ENCODE assay signal across 19 cellular contexts in the genomic region with DNA sequence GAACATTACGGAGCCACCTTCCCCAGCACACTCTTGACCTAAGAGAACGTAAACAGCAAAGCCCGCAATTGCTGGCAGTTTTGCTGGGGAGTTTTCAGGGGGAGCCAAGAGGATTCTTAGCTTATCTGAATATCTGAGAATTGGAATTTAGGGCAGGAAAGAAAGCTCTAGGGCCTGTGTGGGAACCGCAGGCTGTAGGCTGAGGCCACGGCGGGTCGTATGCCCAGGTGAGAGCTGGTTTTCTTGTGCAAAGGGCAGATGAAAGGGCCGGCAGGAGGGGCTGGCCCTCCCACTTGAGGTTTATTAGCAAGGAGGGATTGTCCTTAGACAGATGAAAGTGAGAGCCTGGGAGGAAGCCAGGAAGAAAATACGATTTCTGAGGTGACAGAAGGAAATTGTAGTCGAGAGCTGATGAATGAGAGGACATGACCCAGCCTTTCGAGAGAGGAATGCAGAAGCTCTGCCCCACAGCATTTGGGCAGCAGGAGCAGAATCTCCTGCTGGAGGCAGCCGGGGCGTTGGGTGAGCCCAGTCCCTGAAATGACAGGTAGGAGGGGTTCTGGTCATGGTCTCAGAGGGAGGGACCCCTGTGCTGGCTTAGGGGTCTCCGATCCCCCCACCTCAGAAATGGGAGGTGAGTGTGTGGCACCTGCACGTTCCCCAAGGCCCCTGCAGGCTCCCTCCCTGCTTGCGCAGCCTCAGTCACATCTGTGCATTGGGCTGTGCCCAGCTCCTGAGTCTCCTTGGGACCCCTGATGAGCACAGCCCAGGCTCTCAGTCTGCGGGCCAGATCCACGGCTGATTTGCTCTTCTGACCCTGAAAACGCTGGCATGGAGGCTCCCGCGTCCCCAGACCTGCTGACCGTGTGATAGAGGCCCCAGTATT.
DNase-seq lines count a peak whose midpoint lies in the region; ATAC-seq and TF ChIP-seq lines count a peak whose summit lies in the region.
"Had no signal": no experiment of that assay in that cellular context is flagged by ENCODE, and none has a peak within 500 bp of the region (broad histone marks: within the 10 kb centered on the region; RNA-seq: fewer than 3 reads in every experiment).

No MANE protein-coding gene starts in this region.

- BruUV-seq in IMR-90 (replicated peaks; lab: Mats Ljungman, UMichigan): no TSS peak

- H3K27me3 ChIP-seq in IMR-90 (ENCODE audit: control insufficient read depth, insufficient read depth, low read length) (no peaks in the 10 kb centered on the region), lung (ENCODE audit: control insufficient read depth, insufficient read depth) (no peaks in the 10 kb centered on the region), upper lobe of left lung (no peaks in the 10 kb centered on the region)
- H3K27me3 ChIP-seq: BLaER1 treated with 17β-estradiol and CSF1 and Interleukin-3, amounts not matched to agents 10 nM and 100 nM; brain microvascular endothelial cell had no signal

- DNase-seq in IMR-90 (no peak), lung (ENCODE audit: low spot score) (no peak), upper lobe of left lung (no peak)
- DNase-seq: activated CD4-positive, alpha-beta T cell treated with anti-CD3 and anti-CD28 coated beads, Interleukin-2, amount 50 U/mL, for 4 hours; brain microvascular endothelial cell; foreskin keratinocyte; naive B cell; NCI-H1436 treated with DMSO at 0.1 percent for 48 hours; NCI-H748 treated with DMSO at 0.1 percent for 48 hours; right cardiac atrium; RPMI8226; stimulated activated CD4-positive, alpha-beta T cell treated with anti-CD3 and anti-CD28 coated beads, Interleukin-4, amount 100 ng/mL, for 1 hour; T-helper 9 cell had no signal

- no peak overlapping the region for H4K8ac ChIP-seq in IMR-90 (ENCODE audit: low read depth in 2 of 2, low read length in 2 of 2)

- H3K56ac ChIP-seq in IMR-90 (ENCODE audit: extremely low read depth, insufficient read depth, low read length): no peak overlapping the region

- H3K27ac ChIP-seq in IMR-90 (ENCODE audit: insufficient read depth, low read length) (no peak overlapping the region), lung (ENCODE audit: low read depth in 1 of 2, low read length in 1 of 2) (peak overlapping the region in 1 of 2 donors; percentile 71), upper lobe of left lung (peak overlapping the region; percentile 29 to 70 (median 48))
- H3K27ac ChIP-seq: BLaER1 treated with 17β-estradiol and CSF1 and Interleukin-3, amounts not matched to agents 10 nM and 100 nM; brain microvascular endothelial cell; foreskin keratinocyte had no signal

- H3K27me3 Mint-ChIP-seq in brain: peaks cover 10% of the 10 kb centered on the region

- no peak overlapping the region for H3K9ac ChIP-seq in IMR-90 (ENCODE audit: low read depth, low read length)
- H3K9ac ChIP-seq: BLaER1 treated with 17β-estradiol and CSF1 and Interleukin-3, amounts not matched to agents 10 nM and 100 nM had no signal

- peaks cover 0 to 4% (median 0%) of the 10 kb centered on the region in 5 experiments for H3K9me3 Mint-ChIP-seq in brain
- H3K9me3 Mint-ChIP-seq: activated T-helper 17 cell treated with anti-CD3 and anti-CD28 coated beads, Interleukin-2, amount 50 U/mL, for 72 hours; naive B cell had no signal

- H3K4me2 ChIP-seq in IMR-90 (ENCODE audit: low read depth, low read length): no peak overlapping the region

- no peak overlapping the region; the same call in 1 of the 2 replicates for H3K14ac ChIP-seq in IMR-90 (replicated peaks; ENCODE audit: low read depth, low read length)

- no peak overlapping the region for H3K4ac ChIP-seq in IMR-90 (ENCODE audit: low read depth, low read length)

- intact Hi-C loops in IMR-90 (cut with micrococcal nuclease): no loop called here

- H3K23ac ChIP-seq in IMR-90 (ENCODE audit: low read depth, low read length): peak overlapping the region; percentile 82

- H4K5ac ChIP-seq in IMR-90 (ENCODE audit: low read depth, low read length): no peak overlapping the region

- peak overlapping the region in 3 of 5 experiments; percentile 2 to 46 (median 5) for H3K27ac Mint-ChIP-seq in brain
- H3K27ac Mint-ChIP-seq: activated T-helper 17 cell treated with anti-CD3 and anti-CD28 coated beads, Interleukin-2, amount 50 U/mL, for 72 hours had no signal

- H3K9me1 ChIP-seq in IMR-90 (ENCODE audit: insufficient read depth, low read length): peaks cover 20% of the 10 kb centered on the region

- peaks cover 9 to 51% of the 10 kb centered on the region in 2 experiments; a peak in 3 of 4 replicates for H3K79me1 ChIP-seq in IMR-90 (ENCODE audit: low read depth in 1 of 2, low read length in 2 of 2)

- H3K36me3 ChIP-seq in IMR-90 (ENCODE audit: control insufficient read depth, insufficient read depth, low read length): peaks cover 32% of the 10 kb centered on the region
- H3K36me3 ChIP-seq in lung (ENCODE audit: control insufficient read depth in 2 of 2, insufficient read depth in 2 of 2, low read length in 2 of 2): peaks cover 0 to 4% of the 10 kb centered on the region in 2 donors
- no peaks in the 10 kb centered on the region for H3K36me3 ChIP-seq in upper lobe of left lung

- POLR2A ChIA-PET in IMR-90 (lab: Charles Lee; ENCODE audit: unreplicated experiment): no interaction called here

- peak overlapping the region; percentile 33; the same call in 1 of the 2 replicates for H4K91ac ChIP-seq in IMR-90 (ENCODE audit: insufficient read depth, low read depth, low read length)

- H2AFZ ChIP-seq in IMR-90 (replicated peaks; ENCODE audit: low read length, poor library complexity): no peak overlapping the region

- H2BK120ac ChIP-seq in IMR-90 (ENCODE audit: low read depth, low read length): 0 out of 2 replicates have a peak overlapping the region, but pooled peaks have one; percentile 9

- H2AK5ac ChIP-seq in IMR-90 (ENCODE audit: low read depth, low read length): no peak overlapping the region

- dilution Hi-C loops in IMR-90 (cut with HindIII; ENCODE audit: low sequenced_read_pairs, unreplicated experiment): no loop called here

- TF ChIP-seq RAD21 in IMR-90 (IDR thresholded peaks at IDR 0.05; ENCODE audit: low read length): no peak

- H2AK9ac ChIP-seq in IMR-90 (replicated peaks; ENCODE audit: low read depth, low read length, poor library complexity): no peak overlapping the region

- 66% methylated on average over 9 of the region's 22 CpGs; no CpG with 5 or more reads in 1 of the 2 experiments for WGBS in IMR-90 (ENCODE audit: extremely low coverage in 2 of 2, insufficient read length in 1 of 2), 2 experiments
- 67 to 78% methylated on average over 22 of the region's 22 CpGs for WGBS in lung, 2 donors
- 63 to 72% methylated on average over 22 of the region's 22 CpGs for WGBS in upper lobe of left lung, 2 donors

- no peak for TF ChIP-seq POLR2A in IMR-90 (IDR thresholded peaks at IDR 0.05; ENCODE audit: low read depth, low read length)
- no peak for TF ChIP-seq POLR2A in upper lobe of left lung (IDR thresholded peaks at IDR 0.05)

- H2BK20ac ChIP-seq in IMR-90 (ENCODE audit: low read depth, low read length): no peak overlapping the region

- no peak for TF ChIP-seq EP300 in upper lobe of left lung (IDR thresholded peaks at IDR 0.05)

- H3K4me3 ChIP-seq in IMR-90 (ENCODE audit: insufficient read depth, low read depth, low read length) (no peak overlapping the region), lung (no peak overlapping the region), upper lobe of left lung (no peak overlapping the region)
- H3K4me3 ChIP-seq: BLaER1 treated with 17β-estradiol and CSF1 and Interleukin-3, amounts not matched to agents 10 nM and 100 nM had no signal

- no peak overlapping the region for H2BK5ac ChIP-seq in IMR-90 (ENCODE audit: low read depth, low read length, poor library complexity, severe bottlenecking)

- H3K4me3 Mint-ChIP-seq in brain: peak overlapping the region in 1 of 5 experiments; percentile 38
- H3K4me3 Mint-ChIP-seq: activated T-helper 17 cell treated with anti-CD3 and anti-CD28 coated beads, Interleukin-2, amount 50 U/mL, for 72 hours; naive B cell had no signal

- in situ Hi-C loops in IMR-90 (cut with MboI; ENCODE audit: low sequenced_read_pairs): no loop called here

- ATAC-seq in IMR-90 (ENCODE audit: low read depth) (no peak), lung (ENCODE audit: insufficient read depth, low FRiP score) (peak; percentile 36), upper lobe of left lung (ENCODE audit: low FRiP score in 2 of 2) (no peak), GM19455 (IDR thresholded peaks at IDR 0.05; ENCODE audit: unreplicated experiment) (no peak), HG03378 (IDR thresholded peaks at IDR 0.05; ENCODE audit: unreplicated experiment) (no peak), GM21360 (IDR thresholded peaks at IDR 0.05; ENCODE audit: unreplicated experiment) (no peak)
- ATAC-seq: foreskin keratinocyte, right cardiac atrium had no signal

- peaks cover 18% of the 10 kb centered on the region for H3K36me3 Mint-ChIP-seq in brain
- H3K36me3 Mint-ChIP-seq: naive B cell had no signal

- no peak overlapping the region for H3K18ac ChIP-seq in IMR-90 (ENCODE audit: low read depth, low read length)

- H2BK15ac ChIP-seq in IMR-90 (ENCODE audit: low read depth, low read length): no peak overlapping the region; the same call in 2 of the 3 replicates

- H3K9me3 ChIP-seq in IMR-90 (ENCODE audit: control insufficient read depth, insufficient read depth, low read length) (peaks cover 3% of the 10 kb centered on the region; the same call in 1 of the 2 replicates), lung (ENCODE audit: control insufficient read depth in 2 of 2, insufficient read depth in 1 of 2, low read length in 1 of 2) (no peaks in the 10 kb centered on the region), upper lobe of left lung (no peaks in the 10 kb centered on the region)

- H3K4me1 ChIP-seq in IMR-90 (ENCODE audit: control insufficient read depth, insufficient read depth, low read length) (peaks cover 30% of the 10 kb centered on the region), lung (ENCODE audit: control insufficient read depth in 2 of 2, insufficient read depth in 2 of 2, low read length in 2 of 2) (peaks cover 0 to 13% of the 10 kb centered on the region in 2 donors), upper lobe of left lung (peaks cover 20 to 37% (median 25%) of the 10 kb centered on the region in 4 donors)

- TF ChIP-seq CTCF in IMR-90 (conservative IDR thresholded peaks at IDR 0.05; ENCODE audit: low read depth, low read length) (no peak), brain (conservative IDR thresholded peaks at IDR 0.05) (no peak), lung (IDR thresholded peaks at IDR 0.05; ENCODE audit: control extremely low read depth, extremely low read depth) (no peak), upper lobe of left lung (IDR thresholded peaks at IDR 0.05) (no peak)

- H3K4me1 Mint-ChIP-seq in brain: peaks cover 58% of the 10 kb centered on the region

- H4K20me1 ChIP-seq in IMR-90 (ENCODE audit: insufficient read depth, low read length): no peaks in the 10 kb centered on the region

- CTCF ChIA-PET in IMR-90 (lab: Yijun Ruan, JAX): interaction anchor here (0.5 to 0.9 kb wide), 3 partner anchors 29 to 173 kb away, joined by 3 to 4 read pairs (median 3); no protein-coding TSS in a partner anchor

TF ChIP-seq in IMR-90, 13 proteins besides CTCF, POLR2A, EP300 and RAD21 (continues in another document):
- no peak for TF ChIP-seq CHD1 (IDR thresholded peaks at IDR 0.05; ENCODE audit: low read depth, low read length)
